9 cellular contexts compared by ENCODE assay signal in the genomic region with DNA sequence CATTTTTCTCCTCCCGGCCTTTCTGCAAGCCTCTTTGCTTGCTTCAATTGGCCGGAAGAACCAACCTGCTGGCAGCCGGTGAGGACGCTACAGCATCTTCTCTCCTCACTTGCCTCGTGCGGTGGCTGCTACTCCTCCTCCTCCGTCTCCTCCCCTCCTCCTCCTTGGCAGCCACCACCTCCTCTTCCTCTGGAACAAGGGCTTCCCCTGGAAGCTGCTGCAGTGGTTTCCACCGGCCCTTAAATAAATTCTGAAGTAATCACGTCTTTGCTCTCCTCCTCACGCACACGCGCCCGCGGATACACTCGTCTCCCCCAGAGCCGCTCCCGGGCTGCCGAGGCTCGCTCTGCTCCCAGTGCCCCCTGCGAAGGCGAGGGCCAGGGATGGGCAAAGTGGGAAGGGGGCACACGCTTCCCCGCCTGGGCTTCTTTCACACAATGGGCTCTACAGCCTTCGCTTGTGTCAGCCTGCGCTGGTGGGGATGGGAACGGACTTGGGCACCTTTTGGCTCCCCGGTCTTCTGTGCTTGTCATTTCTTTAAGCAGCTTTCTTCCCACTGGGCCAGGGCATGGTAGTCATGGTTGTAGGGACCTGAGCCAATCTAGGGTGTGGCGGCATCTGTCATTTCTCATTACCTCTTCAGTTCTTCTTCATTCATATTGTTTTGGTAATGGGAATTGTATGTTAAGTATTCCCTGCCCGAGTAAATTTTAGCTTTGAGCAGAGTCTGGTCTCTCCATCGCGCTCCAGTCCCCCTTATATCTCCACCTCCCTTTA. TPM values are rescaled to one million over a fixed set of nuclear protein-coding genes. Genes with fewer than 3 reads are reported as not detected.
DNase-seq lines count a peak whose midpoint lies in the region; ATAC-seq and TF ChIP-seq lines count a peak whose summit lies in the region.
"Had no signal": no experiment of that assay in that cellular context is flagged by ENCODE, and none has a peak within 500 bp of the region (broad histone marks: within the 10 kb centered on the region; RNA-seq: fewer than 3 reads in every experiment).

A gene (minus strand): TSS at position 136 of the 777 bp plus-strand sequence.

- H3K4me3 ChIP-seq in neural progenitor cell: peak within 1 kb of the TSS; percentile 67

- DNase-seq in COLO668 (lab: John Stamatoyannopoulos, UW; ENCODE audit: unreplicated experiment) (peak; percentile 61), NCI-H128 (lab: John Stamatoyannopoulos, UW; ENCODE audit: unreplicated experiment) (peak; percentile 71), globus pallidus (ENCODE audit: low spot score) (peak; percentile 51), neural progenitor cell (ENCODE audit: low spot score) (peak; percentile 70)
- no peak for DNase-seq in activated T-helper 1 cell treated with anti-CD3 and anti-CD28 coated beads, Interleukin-12 subunit alpha, Interleukin-12 subunit beta, Interleukin-2, Interleukin-4 antibody, amounts not matched to agents 30 ng/mL and 10 ng/mL and 1 ng/mL, durations not matched to agents 14 hours and 24 hours and 36 hours (ENCODE audit: low spot score)
- DNase-seq in effector CD8-positive, alpha-beta T cell (lab: John Stamatoyannopoulos, UW): no peak
- DNase-seq in activated CD4-positive, CD25-positive, alpha-beta regulatory T cell treated with anti-CD3 and anti-CD28 coated beads, Interleukin-2, amount 50 U/mL, for 72 hours: no peak

- peaks cover 37% of the 10 kb centered on the region for H3K27me3 Mint-ChIP-seq in activated T-helper 1 cell treated with anti-CD3 and anti-CD28 coated beads, Interleukin-12 subunit alpha, Interleukin-12 subunit beta, Interleukin-2, Interleukin-4 antibody, amounts not matched to agents 30 ng/mL and 10 ng/mL and 1 ng/mL, durations not matched to agents 14 hours and 24 hours and 36 hours (ENCODE audit: insufficient read depth)
- peaks cover 5% of the 10 kb centered on the region for H3K27me3 Mint-ChIP-seq in neural progenitor cell (ENCODE audit: insufficient read depth, low read depth)

- no peaks in the 10 kb centered on the region for H3K36me3 ChIP-seq in neural progenitor cell

- H3K4me2 ChIP-seq in neural progenitor cell: peak within 1 kb of the TSS; percentile 81

- no peaks in the 10 kb centered on the region for H3K9me3 ChIP-seq in neural progenitor cell (ENCODE audit: low read depth)

- H3K9ac ChIP-seq in neural progenitor cell: no peak within 1 kb of the TSS

- H3K79me2 ChIP-seq in neural progenitor cell (ENCODE audit: low read depth): no peaks in the 10 kb centered on the region

- H3K27me3 ChIP-seq in neural progenitor cell: peaks cover 53% of the 10 kb centered on the region

- no peaks in the 10 kb centered on the region for H4K20me1 ChIP-seq in neural progenitor cell (ENCODE audit: low read depth)

- H3K4me1 Mint-ChIP-seq in activated T-helper 1 cell treated with anti-CD3 and anti-CD28 coated beads, Interleukin-12 subunit alpha, Interleukin-12 subunit beta, Interleukin-2, Interleukin-4 antibody, amounts not matched to agents 30 ng/mL and 10 ng/mL and 1 ng/mL, durations not matched to agents 14 hours and 24 hours and 36 hours (ENCODE audit: low read depth): peaks cover 17% of the 10 kb centered on the region
- peaks cover 9% of the 10 kb centered on the region for H3K4me1 Mint-ChIP-seq in neural progenitor cell

- H2AFZ ChIP-seq in neural progenitor cell (replicated peaks): peak within 1 kb of the TSS; percentile 100

- H3F3A ChIP-seq in neural progenitor cell (ENCODE audit: low read depth): peaks cover 13% of the 10 kb centered on the region

- H3K36me3 Mint-ChIP-seq in activated T-helper 1 cell treated with anti-CD3 and anti-CD28 coated beads, Interleukin-12 subunit alpha, Interleukin-12 subunit beta, Interleukin-2, Interleukin-4 antibody, amounts not matched to agents 30 ng/mL and 10 ng/mL and 1 ng/mL, durations not matched to agents 14 hours and 24 hours and 36 hours (ENCODE audit: low read depth): no peaks in the 10 kb centered on the region
- no peaks in the 10 kb centered on the region for H3K36me3 Mint-ChIP-seq in neural progenitor cell

- no peak within 1 kb of the TSS for H3K27ac Mint-ChIP-seq in activated T-helper 1 cell treated with anti-CD3 and anti-CD28 coated beads, Interleukin-12 subunit alpha, Interleukin-12 subunit beta, Interleukin-2, Interleukin-4 antibody, amounts not matched to agents 30 ng/mL and 10 ng/mL and 1 ng/mL, durations not matched to agents 14 hours and 24 hours and 36 hours
- H3K27ac Mint-ChIP-seq in neural progenitor cell: peak within 1 kb of the TSS; percentile 5
- H3K27ac Mint-ChIP-seq: memory B cell had no signal

- ATAC-seq in GM18868 (IDR thresholded peaks at IDR 0.05; ENCODE audit: unreplicated experiment): no peak

- H3K4me1 ChIP-seq in neural progenitor cell: peaks cover 4% of the 10 kb centered on the region

- no peak for TF ChIP-seq CTCF in neural progenitor cell (IDR thresholded peaks at IDR 0.05)

- no peak within 1 kb of the TSS for H3K27ac ChIP-seq in neural progenitor cell

- intact Hi-C loops in activated T-helper 1 cell treated with anti-CD3 and anti-CD28 coated beads, Interleukin-12 subunit alpha, Interleukin-12 subunit beta, Interleukin-2, Interleukin-4 antibody, amounts not matched to agents 30 ng/mL and 10 ng/mL and 1 ng/mL, durations not matched to agents 14 hours and 24 hours and 36 hours (cut with micrococcal nuclease): no loop called here

- peak within 1 kb of the TSS; percentile 58 for H3K4me3 Mint-ChIP-seq in activated T-helper 1 cell treated with anti-CD3 and anti-CD28 coated beads, Interleukin-12 subunit alpha, Interleukin-12 subunit beta, Interleukin-2, Interleukin-4 antibody, amounts not matched to agents 30 ng/mL and 10 ng/mL and 1 ng/mL, durations not matched to agents 14 hours and 24 hours and 36 hours
- peak within 1 kb of the TSS; percentile 93 for H3K4me3 Mint-ChIP-seq in neural progenitor cell
- H3K4me3 Mint-ChIP-seq: memory B cell had no signal

- H3K9me3 Mint-ChIP-seq in activated T-helper 1 cell treated with anti-CD3 and anti-CD28 coated beads, Interleukin-12 subunit alpha, Interleukin-12 subunit beta, Interleukin-2, Interleukin-4 antibody, amounts not matched to agents 30 ng/mL and 10 ng/mL and 1 ng/mL, durations not matched to agents 14 hours and 24 hours and 36 hours: no peaks in the 10 kb centered on the region
- H3K9me3 Mint-ChIP-seq in neural progenitor cell: peaks cover 7% of the 10 kb centered on the region

RNA-seq across cellular contexts. Expression of the gene that starts here (rescaled TPM):
- total RNA-seq in activated T-helper 1 cell treated with anti-CD3 and anti-CD28 coated beads, Interleukin-12 subunit alpha, Interleukin-12 subunit beta, Interleukin-2, Interleukin-4 antibody, amounts not matched to agents 30 ng/mL and 10 ng/mL and 1 ng/mL, durations not matched to agents 14 hours and 24 hours and 36 hours: not detected in 2 replicates
- 1.4 and 2.2 TPM in 2 replicates for total RNA-seq in neural progenitor cell (ENCODE audit: low replicate concordance)

Comparison
In these comparisons a context has a peak if more than half of its experiments do, and no peak if none do; other contexts are left out.
1. DNase-seq: peak in COLO668 (single experiment), NCI-H128 (single experiment), globus pallidus (single experiment) and neural progenitor cell (single experiment); none in activated T-helper 1 cell treated with anti-CD3 and anti-CD28 coated beads, Interleukin-12 subunit alpha, Interleukin-12 subunit beta, Interleukin-2, Interleukin-4 antibody, amounts not matched to agents 30 ng/mL and 10 ng/mL and 1 ng/mL, durations not matched to agents 14 hours and 24 hours and 36 hours (single experiment), effector CD8-positive, alpha-beta T cell (single experiment) and activated CD4-positive, CD25-positive, alpha-beta regulatory T cell treated with anti-CD3 and anti-CD28 coated beads, Interleukin-2, amount 50 U/mL, for 72 hours (single experiment).